8 cellular contexts compared by ENCODE assay signal in genomic region chr3:110888625-110889375, GRCh38.
DNase-seq lines count a peak whose midpoint lies in the region; ATAC-seq, FAIRE-seq and TF ChIP-seq lines count a peak whose summit lies in the region.
"Not testable (repeated sequence)": the region's sequence is repeated elsewhere in the genome, so short reads cannot be mapped to it uniquely, and the experiment has no call there.

No MANE protein-coding gene starts in this region.

- not testable (repeated sequence) for H3K36me3 Mint-ChIP-seq in neural progenitor cell

- H4K20me1 ChIP-seq in K562 (replicated peaks; ENCODE audit: control insufficient read depth, insufficient read depth, low read length); neural progenitor cell (ENCODE audit: low read depth): not testable (repeated sequence)

- DNase-seq in DMS53 (lab: John Stamatoyannopoulos, UW) = peak; percentile 71
- peak; percentile 36 for DNase-seq in NCI-H1436 (lab: John Stamatoyannopoulos, UW)
- peak; percentile 80 for DNase-seq in NCI-H2171 treated with DMSO at 0.1 percent for 48 hours (lab: John Stamatoyannopoulos, UW)
- not testable (repeated sequence) for DNase-seq in RWPE1 (ENCODE audit: low spot score); iPS DF 6.9 (ENCODE audit: low read depth, low spot score); neural progenitor cell (ENCODE audit: low spot score)
- DNase-seq in K562 (ENCODE audit: extremely low read depth in 1 of 4, low spot score in 3 of 4) = peak in 2 of 4 experiments; percentile 5 to 15

- not testable (repeated sequence) for TF ChIP-seq RAD21 in K562 (CRISPR knock-in tag; conservative IDR thresholded peaks at IDR 0.05 in 1 of 2, IDR thresholded peaks at IDR 0.05 in 1 of 2)

- intact Hi-C loops in K562 (cut with micrococcal nuclease) = not testable (repeated sequence)

- CTCF ChIA-PET in RWPE1 (lab: Yijun Ruan, JAX) = interaction anchor here (0.6 kb wide), 1 partner anchor 128 kb away, joined by 3 read pairs; no protein-coding TSS in a partner anchor
- CTCF ChIA-PET in K562 (lab: Yijun Ruan, JAX; ENCODE audit: low intra/inter-chr PET ratio) = not testable (repeated sequence)

- H3K9me3 Mint-ChIP-seq in neural progenitor cell = peaks cover 13% of the 10 kb centered on the region

- H3K4me3 ChIP-seq in HUES48 (ENCODE audit: low read depth, low read length) (peak overlapping the region; percentile 40; the same call in 1 of the 2 replicates), K562 (peak overlapping the region; percentile 24; the same call in 1 of the 2 replicates), iPS DF 6.9 (ENCODE audit: low read length) (peak overlapping the region; percentile 17; the same call in 1 of the 2 replicates), neural progenitor cell (peak overlapping the region; percentile 26)

- H3F3A ChIP-seq in neural progenitor cell (ENCODE audit: low read depth) = not testable (repeated sequence)

- H3K9me1 ChIP-seq in K562 (ENCODE audit: control insufficient read depth, insufficient read depth, low read length) = not testable (repeated sequence)

- H3K4me1 ChIP-seq in HUES48 (ENCODE audit: control insufficient read depth, insufficient read depth, low read length); K562 (replicated peaks in 1 of 2; ENCODE audit: control insufficient read depth in 2 of 2, insufficient read depth in 2 of 2, low read length in 2 of 2); iPS DF 6.9 (ENCODE audit: control insufficient read depth, insufficient read depth, low read length): not testable (repeated sequence)
- H3K4me1 ChIP-seq in neural progenitor cell = peaks cover 19% of the 10 kb centered on the region

- peak overlapping the region; percentile 71 for H3K4me3 Mint-ChIP-seq in neural progenitor cell

- TF ChIP-seq EP300 in K562 (IDR thresholded peaks at IDR 0.05; ENCODE audit: low read length) = not testable (repeated sequence)

- peak; percentile 52 for FAIRE-seq in K562 (lab: Jason Lieb, UNC)

- not testable (repeated sequence) for H3K27me3 ChIP-seq in HUES48 (ENCODE audit: control insufficient read depth, insufficient read depth, low read length); K562 (ENCODE audit: control insufficient read depth in 2 of 2, insufficient read depth in 2 of 2, low read length in 2 of 2); iPS DF 6.9 (ENCODE audit: control insufficient read depth, insufficient read depth, low read length); neural progenitor cell

- TF ChIP-seq CTCF in RWPE1 (conservative IDR thresholded peaks at IDR 0.05; ENCODE audit: low read depth); K562 (IDR thresholded peaks at IDR 0.05 in 2 of 3, conservative IDR thresholded peaks at IDR 0.05 in 1 of 3; ENCODE audit: insufficient read depth in 2 of 3, low read depth in 1 of 3, low read length in 3 of 3); neural progenitor cell (IDR thresholded peaks at IDR 0.05): not testable (repeated sequence)

- H3K27me3 Mint-ChIP-seq in neural progenitor cell (ENCODE audit: insufficient read depth, low read depth) = not testable (repeated sequence)

- 0 out of 2 replicates have a peak, but pooled peaks have one; percentile 26 for TF ChIP-seq POLR2A in K562 (conservative IDR thresholded peaks at IDR 0.05)

- H3K9me3 ChIP-seq in HUES48 (ENCODE audit: control insufficient read depth, insufficient read depth, low read length); K562 (replicated peaks; ENCODE audit: control insufficient read depth, insufficient read depth, low read depth, low read length); iPS DF 6.9 (ENCODE audit: control insufficient read depth, insufficient read depth, low read length); neural progenitor cell (ENCODE audit: low read depth): not testable (repeated sequence)

- H3K4me2 ChIP-seq in K562 (ENCODE audit: insufficient read depth, low read length) = not testable (repeated sequence)
- H3K4me2 ChIP-seq in neural progenitor cell = peak overlapping the region; percentile 35

- in situ Hi-C loops in K562 (cut with MboI) = not testable (repeated sequence)

- POLR2A ChIA-PET in RWPE1 (lab: Yijun Ruan, JAX; ENCODE audit: low non-redundant PET); K562 (lab: Yijun Ruan, JAX): not testable (repeated sequence)

- not testable (repeated sequence) for H3K36me3 ChIP-seq in HUES48 (ENCODE audit: control insufficient read depth, insufficient read depth, low read length); K562 (ENCODE audit: control insufficient read depth, insufficient read depth, low read length); iPS DF 6.9 (ENCODE audit: control insufficient read depth, insufficient read depth, low read length); neural progenitor cell

- not testable (repeated sequence) for H3K79me2 ChIP-seq in K562 (ENCODE audit: control insufficient read depth, insufficient read depth, low read length); neural progenitor cell (ENCODE audit: low read depth)

- peaks cover 13% of the 10 kb centered on the region for H3K4me1 Mint-ChIP-seq in neural progenitor cell

- H3K9ac ChIP-seq in HUES48 (ENCODE audit: low read depth, low read length); neural progenitor cell: not testable (repeated sequence)
- H3K9ac ChIP-seq in K562 (ENCODE audit: insufficient read depth in 1 of 2, low read depth in 2 of 2, low read length in 2 of 2) = peak overlapping the region in 1 of 2 experiments; percentile 58; a peak in 1 of 4 replicates

- H2AFZ ChIP-seq in K562 (ENCODE audit: low read depth, low read length) = peak overlapping the region; percentile 56
- H2AFZ ChIP-seq in neural progenitor cell (replicated peaks) = not testable (repeated sequence)

- not testable (repeated sequence) for BruUV-seq in K562 (replicated peaks; lab: Mats Ljungman, UMichigan)

- WGBS in K562 (ENCODE audit: insufficient coverage, low coverage, missing lambda C conversion rate) = 0% methylated on average over 14 of the region's 33 CpGs
- no CpG with 5 or more reads among the region's 33 CpGs for WGBS in iPS DF 6.9 (ENCODE audit: insufficient coverage, insufficient read length)

- H3K27ac ChIP-seq in HUES48 (ENCODE audit: low read depth, low read length); K562 (ENCODE audit: extremely low read depth, low read depth, low read length); iPS DF 6.9 (ENCODE audit: low read length); neural progenitor cell: not testable (repeated sequence)
- H3K27ac ChIP-seq in RWPE1 = peak overlapping the region; percentile 74

- not testable (repeated sequence) for H3K27ac Mint-ChIP-seq in neural progenitor cell

- ATAC-seq in K562 = peak; percentile 63; the same call in 2 of the 3 replicates

TF ChIP-seq in K562, 482 proteins besides CTCF, POLR2A, EP300 and RAD21:
- TF ChIP-seq YY1 (IDR thresholded peaks at IDR 0.05; ENCODE audit: borderline replicate concordance in 1 of 3, control insufficient read depth in 1 of 3, extremely low read depth in 1 of 3, insufficient read depth in 3 of 3, insufficient read length in 1 of 3, insufficient replicate concordance in 2 of 3, low read depth in 1 of 3, low read length in 2 of 3) (peak in 1 of 3 experiments; percentile 63), FOXA3 (CRISPR knock-in tag; conservative IDR thresholded peaks at IDR 0.05 in 1 of 2, IDR thresholded peaks at IDR 0.05 in 1 of 2) (peak in 1 of 2 experiments; percentile 56; a peak in 1 of 4 replicates), NRF1 (conservative IDR thresholded peaks at IDR 0.05 in 1 of 2, IDR thresholded peaks at IDR 0.05 in 1 of 2) (0 out of 4 replicates have a peak, but pooled peaks of 1 of the 2 experiments have one; percentile 27), NFRKB (IDR thresholded peaks at IDR 0.05; ENCODE audit: low read depth) (0 out of 2 replicates have a peak, but pooled peaks have one; percentile 31), TAF9B (IDR thresholded peaks at IDR 0.05; ENCODE audit: partially characterized antibody) (peak; percentile 39), FOXK2 (conservative IDR thresholded peaks at IDR 0.05 in 1 of 2, IDR thresholded peaks at IDR 0.05 in 1 of 2; ENCODE audit: low read depth in 2 of 2) (0 out of 4 replicates have a peak, but pooled peaks have one; percentile 17 to 20), PHF8 (IDR thresholded peaks at IDR 0.05; ENCODE audit: borderline replicate concordance, low read length) (peak; percentile 18; the same call in 1 of the 2 replicates), CXXC5 (CRISPR knock-in tag; IDR thresholded peaks at IDR 0.05) (0 out of 2 replicates have a peak, but pooled peaks have one; percentile 15), POLR2G (IDR thresholded peaks at IDR 0.05; ENCODE audit: low read depth, low read length) (0 out of 2 replicates have a peak, but pooled peaks have one; percentile 19)
